In the genomic region with DNA sequence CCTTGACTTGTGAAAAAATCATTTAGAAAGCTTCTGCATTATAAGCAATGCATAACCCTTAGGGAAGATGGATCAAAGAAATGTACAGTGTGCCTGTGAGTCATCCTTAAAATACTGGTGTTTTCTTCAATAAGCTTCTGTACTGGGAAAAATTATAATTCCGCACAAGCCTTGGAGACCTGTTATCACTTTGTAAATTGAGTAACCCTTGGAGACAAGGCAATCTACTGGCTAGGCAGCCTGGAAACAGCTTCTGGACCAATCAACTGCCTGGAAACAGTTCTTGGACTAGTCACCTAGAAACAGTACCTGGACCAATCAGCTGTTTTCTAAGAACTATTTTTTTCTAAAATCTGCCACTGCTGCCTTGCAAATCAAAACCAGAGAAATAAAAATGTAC, we compare ENCODE assay signal across 18 cellular contexts. TPM values are rescaled to one million over a fixed set of nuclear protein-coding genes. Genes with fewer than 3 reads are reported as not detected.
A peak's percentile ranks its signal among the peaks of the same experiment; 100 is the strongest.
DNase-seq lines count a peak whose midpoint lies in the region; ATAC-seq, FAIRE-seq and TF ChIP-seq lines count a peak whose summit lies in the region.
"Had no signal": no experiment of that assay in that cellular context is flagged by ENCODE, and none has a peak within 500 bp of the region (broad histone marks: within the 10 kb centered on the region; RNA-seq: fewer than 3 reads in every experiment).

No MANE protein-coding gene starts in this region.

- peak; percentile 78 for DNase-seq in COLO829 (ENCODE audit: low spot score)
- peak; percentile 42 for DNase-seq in LHCN-M2 (ENCODE audit: low read depth)
- DNase-seq in brain microvascular endothelial cell = peak; percentile 13
- no peak for DNase-seq in left lung
- no peak for DNase-seq in effector memory CD4-positive, alpha-beta T cell
- no peak for DNase-seq in H54 (ENCODE audit: insufficient read length, low spot score)
- DNase-seq in activated CD4-positive, CD25-positive, alpha-beta regulatory T cell (lab: John Stamatoyannopoulos, UW) = no peak
- DNase-seq in GF-D8 (lab: John Stamatoyannopoulos, UW) = no peak
- DNase-seq: heart right ventricle; HFFc6; NCI-H1694 treated with DMSO at 0.1 percent for 48 hours; NCI-H774; right lobe of liver; stimulated activated CD4-positive, alpha-beta T cell treated with anti-CD3 and anti-CD28 coated beads, Interleukin-2, amount 100 ng/mL, for 24 hours had no signal

- H3K4me1 ChIP-seq in left lung = peaks cover 0 to 11% of the 10 kb centered on the region in 2 donors
- no peaks in the 10 kb centered on the region for H3K4me1 ChIP-seq in effector memory CD4-positive, alpha-beta T cell (ENCODE audit: control insufficient read depth, insufficient read depth, low read length, poor library complexity, severe bottlenecking)
- H3K4me1 ChIP-seq: right lobe of liver had no signal

- no peaks in the 10 kb centered on the region for H3K27me3 ChIP-seq in brain microvascular endothelial cell (replicated peaks)
- no peaks in the 10 kb centered on the region for H3K27me3 ChIP-seq in left lung
- H3K27me3 ChIP-seq in effector memory CD4-positive, alpha-beta T cell (replicated peaks; ENCODE audit: control insufficient read depth, insufficient read depth, low read length, poor library complexity, severe bottlenecking) = no peaks in the 10 kb centered on the region
- H3K27me3 ChIP-seq: heart right ventricle, neutrophil, right lobe of liver had no signal

- no peak for TF ChIP-seq CTCF in brain microvascular endothelial cell (IDR thresholded peaks at IDR 0.05; ENCODE audit: low read depth, low read length, missing control alignments)
- no peak for TF ChIP-seq CTCF in left lung (IDR thresholded peaks at IDR 0.05)

- H3K36me3 ChIP-seq in brain microvascular endothelial cell (replicated peaks) (no peaks in the 10 kb centered on the region), left lung (no peaks in the 10 kb centered on the region)
- no peaks in the 10 kb centered on the region for H3K36me3 ChIP-seq in effector memory CD4-positive, alpha-beta T cell (ENCODE audit: control insufficient read depth, insufficient read depth, low read length)
- H3K36me3 ChIP-seq: heart right ventricle, neutrophil, right lobe of liver had no signal

- no peak for TF ChIP-seq POLR2A in H54 (IDR thresholded peaks at IDR 0.05; ENCODE audit: low read depth, low read length)

- ATAC-seq in left lung = peak; percentile 17
- ATAC-seq: heart right ventricle, right lobe of liver, WTC11 had no signal

- intact Hi-C loops in left lung (cut with DNase I) = no loop called here

- H3K4me3 ChIP-seq in brain microvascular endothelial cell (ENCODE audit: low read depth, low read length) = no peak overlapping the region
- H3K4me3 ChIP-seq in left lung = no peak overlapping the region
- no peak overlapping the region for H3K4me3 ChIP-seq in effector memory CD4-positive, alpha-beta T cell (ENCODE audit: insufficient read depth, low read depth, low read length, poor library complexity, severe bottlenecking)
- H3K4me3 ChIP-seq: coronary artery, heart right ventricle, right lobe of liver had no signal

- no peaks in the 10 kb centered on the region for H3K9me3 ChIP-seq in left lung
- H3K9me3 ChIP-seq in effector memory CD4-positive, alpha-beta T cell (ENCODE audit: control insufficient read depth, low read length) = no peaks in the 10 kb centered on the region
- H3K9me3 ChIP-seq: heart right ventricle, neutrophil, right lobe of liver had no signal

- FAIRE-seq in H54 (lab: Jason Lieb, UNC) = no peak
- FAIRE-seq: HTR-8/SVneo had no signal

- H3K27ac ChIP-seq in brain microvascular endothelial cell (no peak overlapping the region), left lung (no peak overlapping the region)
- H3K27ac ChIP-seq in effector memory CD4-positive, alpha-beta T cell (ENCODE audit: insufficient read depth, low read length, poor library complexity, severe bottlenecking) = no peak overlapping the region
- H3K27ac ChIP-seq: coronary artery, heart right ventricle, neutrophil, right lobe of liver had no signal

- in situ Hi-C loops in brain microvascular endothelial cell (cut with HindIII; ENCODE audit: low pct_ligation_motif_present, low sequenced_read_pairs) = no loop called here

RNA-seq across cellular contexts. Expression of a gene that starts 25.8 kb away (rescaled TPM):
- total RNA-seq in LHCN-M2 (2014; rRNA removed) (29.0 and 31.5 TPM in 2 replicates), left lung (10 to 100 TPM; 12.1 to 15.2 TPM)
- polyA plus RNA-seq in LHCN-M2 (2012) = 5.5 TPM

Comparison
In these comparisons a context has a peak if more than half of its experiments do, and no peak if none do; other contexts are left out.
1. DNase-seq: peak in COLO829 (single experiment), LHCN-M2 (single experiment) and brain microvascular endothelial cell (single experiment); none in left lung (0 of 2), effector memory CD4-positive, alpha-beta T cell (0 of 3), H54 (single experiment), activated CD4-positive, CD25-positive, alpha-beta regulatory T cell (0 of 4) and GF-D8 (single experiment).